ENCODE assay signal across 6 cellular contexts in the genomic region with DNA sequence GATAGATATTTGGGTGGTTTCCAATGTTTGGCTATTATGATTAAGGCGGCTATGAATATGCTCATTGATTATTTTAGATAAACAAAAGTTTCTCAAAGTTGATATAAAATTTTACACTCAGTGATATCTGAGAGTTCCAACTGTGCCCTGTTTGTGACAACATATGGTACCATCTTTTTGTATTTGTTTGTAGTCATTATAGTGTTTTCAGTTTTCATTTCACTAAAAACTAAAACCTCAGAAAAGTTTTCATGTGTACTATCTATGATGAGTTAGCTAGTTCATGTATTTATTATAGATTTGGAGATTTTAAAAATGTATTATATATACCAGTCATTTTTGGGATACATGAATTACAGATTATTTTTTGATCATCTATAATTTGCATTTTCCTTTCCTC.
"Had no signal": no experiment of that assay in that cellular context is flagged by ENCODE, and none has a peak within 500 bp of the region (broad histone marks: within the 10 kb centered on the region; RNA-seq: fewer than 3 reads in every experiment).

No MANE protein-coding gene starts in this region.

- H3K4me3 ChIP-seq: K562 had no signal

- FAIRE-seq: HepG2, HTR-8/SVneo, K562 had no signal

- H3K27ac ChIP-seq: HL-60 had no signal

- DNase-seq: IMR-90, KBM-7 had no signal

- ATAC-seq: HepG2, K562 had no signal
